Comparison of ENCODE assay signal across 10 cellular contexts in genomic region chr2:73778867-73779471, GRCh38. TPM values are rescaled to one million over a fixed set of nuclear protein-coding genes. Genes with fewer than 3 reads are reported as not detected.
DNase-seq lines count a peak whose midpoint lies in the region; TF ChIP-seq lines count a peak whose summit lies in the region.
"Not testable (repeated sequence)": the region's sequence is repeated elsewhere in the genome, so short reads cannot be mapped to it uniquely, and the experiment has no call there.
"Had no signal": no experiment of that assay in that cellular context is flagged by ENCODE, and none has a peak within 500 bp of the region (broad histone marks: within the 10 kb centered on the region; RNA-seq: fewer than 3 reads in every experiment).

No MANE protein-coding gene starts in this region.

- H2BK5ac ChIP-seq in neuronal stem cell (ENCODE audit: low read length): not testable (repeated sequence)

- DNase-seq in CD14-positive monocyte (ENCODE audit: low spot score); epithelial cell of prostate (ENCODE audit: low read depth, low spot score); kidney epithelial cell (ENCODE audit: low read depth); neuronal stem cell (ENCODE audit: low spot score); suprapubic skin (ENCODE audit: low spot score in 2 of 2): not testable (repeated sequence)
- peak; percentile 8 for DNase-seq in amniotic epithelial cell (ENCODE audit: low read depth)

- H3K27ac ChIP-seq in HUES64 (ENCODE audit: low read depth, low read length); neuronal stem cell (replicated peaks; ENCODE audit: low read length): not testable (repeated sequence)
- H3K27ac ChIP-seq in epithelial cell of prostate: peak overlapping the region; percentile 89
- H3K27ac ChIP-seq in suprapubic skin: peak overlapping the region; percentile 95

- H3K9me3 ChIP-seq in HUES64 (ENCODE audit: insufficient read depth, low read depth, low read length); neuronal stem cell (replicated peaks in 1 of 2; ENCODE audit: control insufficient read depth in 2 of 2, insufficient read depth in 1 of 2, low read depth in 1 of 2, low read length in 2 of 2); suprapubic skin: not testable (repeated sequence)

- intact Hi-C loops in CD14-positive monocyte (cut with micrococcal nuclease): not testable (repeated sequence)

- not testable (repeated sequence) for H3K4ac ChIP-seq in neuronal stem cell (ENCODE audit: low read length)

- H3K9me3 Mint-ChIP-seq in CD14-positive monocyte; T-helper 1 cell treated with Interleukin-12 subunit alpha and Interleukin-12 subunit beta and Interleukin-4 antibody, amounts not matched to agents 30 μg/mL and 1 μg/mL, for 36 hours: not testable (repeated sequence)

- not testable (repeated sequence) for H3K23ac ChIP-seq in neuronal stem cell (ENCODE audit: low read depth, low read length, poor library complexity)

- not testable (repeated sequence) for H2BK12ac ChIP-seq in neuronal stem cell (ENCODE audit: low read length)

- peak overlapping the region; percentile 68 for H3K4me2 ChIP-seq in neuronal stem cell (ENCODE audit: insufficient read depth, low read length, poor library complexity, severe bottlenecking)

- H3K14ac ChIP-seq in neuronal stem cell (ENCODE audit: low read length): not testable (repeated sequence)

- peaks cover 16% of the 10 kb centered on the region for H3K4me1 Mint-ChIP-seq in CD14-positive monocyte
- H3K4me1 Mint-ChIP-seq in T-helper 1 cell treated with Interleukin-12 subunit alpha and Interleukin-12 subunit beta and Interleukin-4 antibody, amounts not matched to agents 30 μg/mL and 1 μg/mL, for 36 hours (ENCODE audit: low read depth): peaks cover 26% of the 10 kb centered on the region

- H2AK5ac ChIP-seq in neuronal stem cell (ENCODE audit: low read depth, low read length): not testable (repeated sequence)

- H3K36me3 Mint-ChIP-seq in CD14-positive monocyte: peaks cover 29 to 35% of the 10 kb centered on the region in 2 donors
- H3K36me3 Mint-ChIP-seq in T-helper 1 cell treated with Interleukin-12 subunit alpha and Interleukin-12 subunit beta and Interleukin-4 antibody, amounts not matched to agents 30 μg/mL and 1 μg/mL, for 36 hours (ENCODE audit: low read depth): peaks cover 24% of the 10 kb centered on the region

- TF ChIP-seq POLR2A in suprapubic skin (IDR thresholded peaks at IDR 0.05): not testable (repeated sequence)

- peak overlapping the region; percentile 98 to 100 for H3K4me3 Mint-ChIP-seq in CD14-positive monocyte
- H3K4me3 Mint-ChIP-seq in T-helper 1 cell treated with Interleukin-12 subunit alpha and Interleukin-12 subunit beta and Interleukin-4 antibody, amounts not matched to agents 30 μg/mL and 1 μg/mL, for 36 hours: peak overlapping the region; percentile 98

- TF ChIP-seq CTCF in CD14-positive monocyte (IDR thresholded peaks at IDR 0.05); kidney epithelial cell (IDR thresholded peaks at IDR 0.05; ENCODE audit: insufficient read depth, low read length, poor library complexity, severe bottlenecking); suprapubic skin (IDR thresholded peaks at IDR 0.05): not testable (repeated sequence)

- peak overlapping the region in 6 of 7 donors; percentile 12 to 96 (median 94) for H3K27ac Mint-ChIP-seq in CD14-positive monocyte
- peak overlapping the region; percentile 96 for H3K27ac Mint-ChIP-seq in T-helper 1 cell treated with Interleukin-12 subunit alpha and Interleukin-12 subunit beta and Interleukin-4 antibody, amounts not matched to agents 30 μg/mL and 1 μg/mL, for 36 hours

- not testable (repeated sequence) for H3K27me3 ChIP-seq in HUES64 (ENCODE audit: insufficient read depth, low read length); kidney epithelial cell (ENCODE audit: control insufficient read depth, insufficient read depth, low read length); neuronal stem cell (ENCODE audit: control insufficient read depth in 3 of 3, insufficient read depth in 3 of 3, low read depth in 1 of 3, low read length in 3 of 3); suprapubic skin

- H3K79me1 ChIP-seq in neuronal stem cell (ENCODE audit: low read depth, low read length): not testable (repeated sequence)

- not testable (repeated sequence) for H2BK15ac ChIP-seq in neuronal stem cell (ENCODE audit: low read length)

- WGBS in HUES64: 82% methylated on average over 17 of the region's 18 CpGs
- no CpG with 5 or more reads among the region's 18 CpGs for WGBS in neuronal stem cell (ENCODE audit: extremely low coverage in 2 of 2, insufficient read length in 2 of 2, insufficient replicate concordance in 1 of 2), 2 donors
- WGBS in suprapubic skin: 66% methylated on average over 18 of the region's 18 CpGs

- H3K4me3 ChIP-seq in HUES64 (ENCODE audit: low read length) (peak overlapping the region; percentile 74), kidney epithelial cell (ENCODE audit: low read depth, low read length) (peak overlapping the region; percentile 56), neuronal stem cell (ENCODE audit: low read length in 2 of 2) (peak overlapping the region; percentile 70 to 99), suprapubic skin (peak overlapping the region; percentile 96)

- peak overlapping the region; percentile 95 for H2AFZ ChIP-seq in neuronal stem cell (ENCODE audit: low read length)

- H3K9ac ChIP-seq in HUES64 (ENCODE audit: low read depth, low read length): peak overlapping the region; percentile 83
- H3K9ac ChIP-seq in neuronal stem cell (ENCODE audit: low read depth, low read length, poor library complexity): not testable (repeated sequence)

- not testable (repeated sequence) for H3K27me3 Mint-ChIP-seq in CD14-positive monocyte (ENCODE audit: low read depth in 3 of 3); T-helper 1 cell treated with Interleukin-12 subunit alpha and Interleukin-12 subunit beta and Interleukin-4 antibody, amounts not matched to agents 30 μg/mL and 1 μg/mL, for 36 hours (ENCODE audit: low read depth)

- H4K8ac ChIP-seq in neuronal stem cell (ENCODE audit: low read depth, low read length): not testable (repeated sequence)

- not testable (repeated sequence) for H3K18ac ChIP-seq in neuronal stem cell (ENCODE audit: low read length)

- not testable (repeated sequence) for TF ChIP-seq EP300 in suprapubic skin (IDR thresholded peaks at IDR 0.05)

- not testable (repeated sequence) for H3K4me1 ChIP-seq in HUES64 (ENCODE audit: insufficient read depth, low read length); neuronal stem cell (ENCODE audit: control insufficient read depth in 2 of 2, insufficient read depth in 1 of 2, low read depth in 1 of 2, low read length in 2 of 2)
- peaks cover 35% of the 10 kb centered on the region for H3K4me1 ChIP-seq in suprapubic skin

- not testable (repeated sequence) for H4K91ac ChIP-seq in neuronal stem cell (ENCODE audit: low read depth, low read length, poor library complexity)

- not testable (repeated sequence) for H2BK120ac ChIP-seq in neuronal stem cell (ENCODE audit: low read depth, low read length)

- peaks cover 33% of the 10 kb centered on the region for H3K36me3 ChIP-seq in HUES64 (ENCODE audit: insufficient read depth, low read length)
- not testable (repeated sequence) for H3K36me3 ChIP-seq in kidney epithelial cell (ENCODE audit: control insufficient read depth, insufficient read depth, low read length)
- peaks cover 4 to 37% of the 10 kb centered on the region in 2 donors for H3K36me3 ChIP-seq in neuronal stem cell (replicated peaks in 1 of 2; ENCODE audit: control insufficient read depth in 2 of 2, insufficient read depth in 2 of 2, low read length in 2 of 2)
- peaks cover 14% of the 10 kb centered on the region for H3K36me3 ChIP-seq in suprapubic skin

RNA-seq across cellular contexts. Expression of gene DUSP11, which starts 0.9 kb away (rescaled TPM):
- polyA plus RNA-seq in CD14-positive monocyte: 10 to 100 TPM; 23.1 to 25.7 TPM
- polyA plus RNA-seq in HUES64 (2013, experiment 1 of 2): 19.0 TPM
- polyA plus RNA-seq in HUES64 (2013, experiment 2 of 2): 19.0 TPM
- total RNA-seq in kidney epithelial cell: 29.8 and 30.2 TPM in 2 replicates
- 21.1 TPM for polyA plus RNA-seq in neuronal stem cell (2013, experiment 1 of 2)
- 22.7 TPM for polyA plus RNA-seq in neuronal stem cell (2013, experiment 2 of 2)
- 10 to 100 TPM; 45.6 to 59.1 (median 57.0) TPM for total RNA-seq in suprapubic skin

RNA-seq across cellular contexts. Expression of gene C2orf78, which starts 5.0 kb away (rescaled TPM):
- polyA plus RNA-seq in CD14-positive monocyte: not detected
- 0.10 TPM for polyA plus RNA-seq in HUES64 (2013, experiment 1 of 2)
- 0.44 TPM for polyA plus RNA-seq in HUES64 (2013, experiment 2 of 2)
- not detected in 2 replicates for total RNA-seq in kidney epithelial cell
- polyA plus RNA-seq in neuronal stem cell (2013, experiment 1 of 2): 0.03 TPM
- polyA plus RNA-seq in neuronal stem cell (2013, experiment 2 of 2): 0.01 TPM
- total RNA-seq in suprapubic skin: not detected
- total RNA-seq: HT-29, omental fat pad had no signal

RNA-seq across cellular contexts. Expression of gene TPRKB, which starts 41.8 kb away (rescaled TPM):
- polyA plus RNA-seq in CD14-positive monocyte: 10 to 100 TPM; 65.8 to 69.1 TPM
- polyA plus RNA-seq in HUES64 (2013, experiment 1 of 2): 60.6 TPM
- 64.1 TPM for polyA plus RNA-seq in HUES64 (2013, experiment 2 of 2)
- total RNA-seq in kidney epithelial cell (40.1 and 86.8 TPM in 2 replicates), suprapubic skin (10 to 100 TPM; 19.2 to 32.2 (median 29.0) TPM)
- 78.4 TPM for polyA plus RNA-seq in neuronal stem cell (2013, experiment 1 of 2)
- 82.1 TPM for polyA plus RNA-seq in neuronal stem cell (2013, experiment 2 of 2)

RNA-seq across cellular contexts. Expression of gene STAMBP, which starts 49.8 kb away (rescaled TPM):
- polyA plus RNA-seq in CD14-positive monocyte: 10 to 100 TPM; 40.7 to 40.8 TPM
- 39.1 TPM for polyA plus RNA-seq in HUES64 (2013, experiment 1 of 2)
- polyA plus RNA-seq in HUES64 (2013, experiment 2 of 2): 41.4 TPM
- total RNA-seq in kidney epithelial cell (34.0 and 42.5 TPM in 2 replicates), suprapubic skin (10 to 100 TPM; 29.0 to 45.0 (median 33.5) TPM)
- polyA plus RNA-seq in neuronal stem cell (2013, experiment 1 of 2): 53.2 TPM
- 52.9 TPM for polyA plus RNA-seq in neuronal stem cell (2013, experiment 2 of 2)
